ENCODE assay signal across 1 cellular context in genomic region chr1:166379447-166379846, GRCh38.
TF ChIP-seq lines count a peak whose summit lies in the region.

No MANE protein-coding gene starts in this region.

TF ChIP-seq in K562, 482 proteins besides CTCF, POLR2A, EP300 and RAD21 (continued from another document):
- no peak for TF ChIP-seq NR0B1 (IDR thresholded peaks at IDR 0.05; ENCODE audit: partially characterized antibody)
- TF ChIP-seq CEBPB (tag; IDR thresholded peaks at IDR 0.05), result no peak
- TF ChIP-seq LEF1 (IDR thresholded peaks at IDR 0.05), result no peak
- TF ChIP-seq ZNF444 (CRISPR knock-in tag; IDR thresholded peaks at IDR 0.05), result no peak
- no peak for TF ChIP-seq HDAC1 (IDR thresholded peaks at IDR 0.05)
- no peak for TF ChIP-seq CAMTA2 (CRISPR knock-in tag; conservative IDR thresholded peaks at IDR 0.05)
- no peak for TF ChIP-seq MITF (IDR thresholded peaks at IDR 0.05)
- no peak for TF ChIP-seq MIER1 (IDR thresholded peaks at IDR 0.05; ENCODE audit: low read depth)
- TF ChIP-seq POLR2AphosphoS5 (IDR thresholded peaks at IDR 0.05; ENCODE audit: control insufficient read depth, insufficient read depth, low read depth, low read length), result no peak
